In genomic region chr9:38130724-38131123, GRCh38 we compare ENCODE assay signal across 18 cellular contexts.
"Had no signal": no experiment of that assay in that cellular context is flagged by ENCODE, and none has a peak within 500 bp of the region (broad histone marks: within the 10 kb centered on the region; RNA-seq: fewer than 3 reads in every experiment).

No MANE protein-coding gene starts in this region.

- DNase-seq: activated CD4-positive, alpha-beta T cell treated with anti-CD3 and anti-CD28 coated beads for 4 hours; activated CD8-positive, alpha-beta memory T cell treated with anti-CD3 and anti-CD28 coated beads, Interleukin-2, amount 50 U/mL, for 48 hours; activated CD8-positive, alpha-beta T cell treated with anti-CD3 and anti-CD28 coated beads, Interleukin-2, amount 10 ng/mL, durations not matched to agents 7 days and 5 days; activated naive CD4-positive, alpha-beta T cell treated with anti-CD3 and anti-CD28 coated beads for 36 hours; caudate nucleus; colonic mucosa; naive thymus-derived CD4-positive, alpha-beta T cell; sigmoid colon; stimulated activated CD4-positive, alpha-beta T cell treated with anti-CD3 and anti-CD28 coated beads, Interleukin-2, amount 100 ng/mL, for 48 hours; T-helper 9 cell; uterus had no signal

- H3K4me3 ChIP-seq: colonic mucosa, lung, psoas muscle, sigmoid colon, thoracic aorta, uterus had no signal

- H3K36me3 Mint-ChIP-seq: naive thymus-derived CD4-positive, alpha-beta T cell had no signal

- H3K27me3 ChIP-seq: colonic mucosa, sigmoid colon, uterus had no signal

- H3K4me1 ChIP-seq: colonic mucosa, psoas muscle, sigmoid colon, uterus had no signal

- H3K9me3 Mint-ChIP-seq: activated naive CD4-positive, alpha-beta T cell treated with anti-CD3 and anti-CD28 coated beads for 36 hours; activated T-helper 1 cell treated with anti-CD3 and anti-CD28 coated beads, Interleukin-12 subunit alpha, Interleukin-12 subunit beta, Interleukin-2, Interleukin-4 antibody, amounts not matched to agents 30 ng/mL and 10 ng/mL and 1 ng/mL, durations not matched to agents 14 hours and 24 hours and 36 hours; stimulated activated naive CD8-positive, alpha-beta T cell treated with anti-CD3 and anti-CD28 coated beads, Interleukin-15, Interleukin-2, amounts not matched to agents 100 ng/mL and 50 ng/mL, for 24 hours had no signal

- H3K9me3 ChIP-seq: colonic mucosa, psoas muscle, sigmoid colon, thoracic aorta, uterus had no signal

- ATAC-seq: activated CD8-positive, alpha-beta T cell treated with anti-CD3 and anti-CD28 coated beads, Interleukin-2, amount 10 ng/mL, durations not matched to agents 7 days and 5 days; naive thymus-derived CD4-positive, alpha-beta T cell; psoas muscle had no signal

- H3K36me3 ChIP-seq: colonic mucosa, sigmoid colon, thoracic aorta, uterus had no signal

- H3K27ac ChIP-seq: colonic mucosa, psoas muscle, sigmoid colon, thoracic aorta, uterus, VCaP had no signal

- FAIRE-seq: frontal cortex had no signal

- H3K4me3 Mint-ChIP-seq: activated CD8-positive, alpha-beta T cell treated with anti-CD3 and anti-CD28 coated beads, Interleukin-2, amount 10 ng/mL, durations not matched to agents 7 days and 5 days; activated naive CD4-positive, alpha-beta T cell treated with anti-CD3 and anti-CD28 coated beads for 36 hours; activated T-helper 1 cell treated with anti-CD3 and anti-CD28 coated beads, Interleukin-12 subunit alpha, Interleukin-12 subunit beta, Interleukin-2, Interleukin-4 antibody, amounts not matched to agents 30 ng/mL and 10 ng/mL and 1 ng/mL, durations not matched to agents 14 hours and 24 hours and 36 hours; naive thymus-derived CD4-positive, alpha-beta T cell; stimulated activated naive CD8-positive, alpha-beta T cell treated with anti-CD3 and anti-CD28 coated beads, Interleukin-15, Interleukin-2, amounts not matched to agents 100 ng/mL and 50 ng/mL, for 24 hours had no signal

- H3K4me1 Mint-ChIP-seq: naive thymus-derived CD4-positive, alpha-beta T cell had no signal

- H3K27ac Mint-ChIP-seq: activated CD8-positive, alpha-beta T cell treated with anti-CD3 and anti-CD28 coated beads, Interleukin-2, amount 10 ng/mL, durations not matched to agents 7 days and 5 days; activated naive CD4-positive, alpha-beta T cell treated with anti-CD3 and anti-CD28 coated beads for 36 hours; activated T-helper 1 cell treated with anti-CD3 and anti-CD28 coated beads, Interleukin-12 subunit alpha, Interleukin-12 subunit beta, Interleukin-2, Interleukin-4 antibody, amounts not matched to agents 30 ng/mL and 10 ng/mL and 1 ng/mL, durations not matched to agents 14 hours and 24 hours and 36 hours; naive thymus-derived CD4-positive, alpha-beta T cell; stimulated activated naive CD8-positive, alpha-beta T cell treated with anti-CD3 and anti-CD28 coated beads, Interleukin-15, Interleukin-2, amounts not matched to agents 100 ng/mL and 50 ng/mL, for 24 hours had no signal
